1 cellular context compared by ENCODE assay signal in the genomic region with DNA sequence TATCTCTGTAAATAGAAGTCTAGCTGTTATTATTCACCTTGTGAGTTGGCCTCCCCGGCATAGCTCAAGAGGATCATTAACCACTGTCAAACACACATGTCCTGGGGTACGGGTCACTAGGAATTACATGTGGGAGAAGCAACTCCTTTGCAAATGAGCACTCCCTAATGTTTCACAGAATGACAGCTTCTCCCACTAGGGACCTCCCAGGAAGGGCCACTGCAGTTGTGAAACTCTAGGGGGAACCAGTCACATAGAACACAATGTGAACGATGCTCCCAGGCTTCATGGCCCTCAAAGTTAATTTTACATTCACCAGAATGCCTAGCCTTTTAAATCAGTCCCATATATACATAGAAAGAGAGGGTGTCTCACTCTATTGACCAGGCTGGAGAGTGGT.
TF ChIP-seq lines count a peak whose summit lies in the region.

No MANE protein-coding gene starts in this region.

TF ChIP-seq in A549, 52 proteins besides CTCF, POLR2A, EP300 and RAD21:
- no peak for TF ChIP-seq ZC3H11A (IDR thresholded peaks at IDR 0.05)
- TF ChIP-seq RARB (CRISPR knock-in tag; IDR thresholded peaks at IDR 0.05) = no peak
- no peak for TF ChIP-seq EHMT2 (IDR thresholded peaks at IDR 0.05; ENCODE audit: low read depth)
- TF ChIP-seq, protein P1, sequence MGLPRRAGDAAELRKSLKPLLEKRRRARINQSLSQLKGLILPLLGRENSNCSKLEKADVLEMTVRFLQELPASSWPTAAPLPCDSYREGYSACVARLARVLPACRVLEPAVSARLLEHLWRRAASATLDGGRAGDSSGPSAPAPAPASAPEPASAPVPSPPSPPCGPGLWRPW (IDR thresholded peaks at IDR 0.05) = no peak
- TF ChIP-seq JUNB (IDR thresholded peaks at IDR 0.05) = no peak
- no peak for TF ChIP-seq CEBPB (IDR thresholded peaks at IDR 0.05)
- TF ChIP-seq, protein P2, sequence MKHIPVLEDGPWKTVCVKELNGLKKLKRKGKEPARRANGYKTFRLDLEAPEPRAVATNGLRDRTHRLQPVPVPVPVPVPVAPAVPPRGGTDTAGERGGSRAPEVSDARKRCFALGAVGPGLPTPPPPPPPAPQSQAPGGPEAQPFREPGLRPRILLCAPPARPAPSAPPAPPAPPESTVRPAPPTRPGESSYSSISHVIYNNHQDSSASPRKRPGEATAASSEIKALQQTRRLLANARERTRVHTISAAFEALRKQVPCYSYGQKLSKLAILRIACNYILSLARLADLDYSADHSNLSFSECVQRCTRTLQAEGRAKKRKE (CRISPR knock-in tag; IDR thresholded peaks at IDR 0.05; ENCODE audit: low read depth) = no peak
